Comparison of ENCODE assay signal across 20 cellular contexts in genomic region chr11:22680628-22681027, GRCh38.
"Had no signal": no experiment of that assay in that cellular context is flagged by ENCODE, and none has a peak within 500 bp of the region (broad histone marks: within the 10 kb centered on the region; RNA-seq: fewer than 3 reads in every experiment).

No MANE protein-coding gene starts in this region.

- H3K9ac ChIP-seq: neural progenitor cell had no signal

- H3K4me2 ChIP-seq: neural progenitor cell had no signal

- H3K9me3 ChIP-seq: colonic mucosa, heart left ventricle, ovary, thoracic aorta had no signal

- H3K27ac ChIP-seq: colonic mucosa, foreskin keratinocyte, heart left ventricle, neural progenitor cell, ovary, thoracic aorta, WERI-Rb-1 had no signal

- ATAC-seq: activated CD8-positive, alpha-beta T cell treated with anti-CD3 and anti-CD28 coated beads for 36 hours; activated naive CD4-positive, alpha-beta T cell treated with anti-CD3 and anti-CD28 coated beads, Interleukin-2, amount 50 U/mL, for 72 hours; activated T-cell treated with anti-CD3 and anti-CD28 coated beads, Interleukin-2, amount 50 U/mL, for 4 hours; foreskin keratinocyte; heart left ventricle; left colon; T-helper 17 cell had no signal

- H3K27me3 ChIP-seq: colonic mucosa, foreskin keratinocyte, heart left ventricle, neural progenitor cell, ovary had no signal

- H3K4me3 ChIP-seq: colonic mucosa, heart left ventricle, neural progenitor cell, ovary, thoracic aorta had no signal

- H3K4me1 ChIP-seq: colonic mucosa, foreskin keratinocyte, neural progenitor cell had no signal

- DNase-seq: activated CD4-positive, alpha-beta T cell treated with anti-CD3 and anti-CD28 coated beads for 4 hours; activated CD8-positive, alpha-beta T cell treated with anti-CD3 and anti-CD28 coated beads for 36 hours; activated effector memory CD4-positive, alpha-beta T cell treated with anti-CD3 and anti-CD28 coated beads, Interleukin-2, amount 50 U/mL, for 16 hours; activated T-cell treated with anti-CD3 and anti-CD28 coated beads, Interleukin-2, amount 50 U/mL, for 4 hours; central memory CD4-positive, alpha-beta T cell; colonic mucosa; foreskin keratinocyte; heart left ventricle; left colon; mammary epithelial cell; naive B cell; ovary; stimulated activated CD4-positive, alpha-beta T cell treated with anti-CD3 and anti-CD28 coated beads, Interleukin-12 subunit alpha, Interleukin-12 subunit beta, amount 100 ng/mL, for 4 hours; stimulated activated CD4-positive, alpha-beta T cell treated with anti-CD3 and anti-CD28 coated beads, Interleukin-2, amount 100 ng/mL, for 24 hours; T-helper 17 cell; WERI-Rb-1 had no signal

- FAIRE-seq: endothelial cell of umbilical vein had no signal

- H3K36me3 ChIP-seq: colonic mucosa, heart left ventricle, neural progenitor cell, ovary, thoracic aorta, WERI-Rb-1 had no signal
